ENCODE assay signal across 9 cellular contexts in genomic region chr19:12766051-12766521, GRCh38. TPM values are rescaled to one million over a fixed set of nuclear protein-coding genes. Genes with fewer than 3 reads are reported as not detected.
A peak's percentile ranks its signal among the peaks of the same experiment; 100 is the strongest.
DNase-seq lines count a peak whose midpoint lies in the region; ATAC-seq, FAIRE-seq and TF ChIP-seq lines count a peak whose summit lies in the region.
"Had no signal": no experiment of that assay in that cellular context is flagged by ENCODE, and none has a peak within 500 bp of the region (broad histone marks: within the 10 kb centered on the region; RNA-seq: fewer than 3 reads in every experiment).

No MANE protein-coding gene starts in this region.

- peaks cover 4 to 8% (median 7%) of the 10 kb centered on the region in 3 donors for H3K4me1 Mint-ChIP-seq in CD8-positive, alpha-beta memory T cell

- POLR2A ChIA-PET in CD8-positive, alpha-beta memory T cell (lab: Charles Lee): interaction anchor here (1.2 to 1.9 kb wide), 3 partner anchors 12 to 28 kb away, joined by 5 to 9 read pairs (median 5); partner anchors contain the start of gene JUNB

- H3K4me3 Mint-ChIP-seq in CD8-positive, alpha-beta memory T cell: peak overlapping the region in 2 of 7 donors; percentile 5 to 68

- H3K27ac Mint-ChIP-seq in CD8-positive, alpha-beta memory T cell: peak overlapping the region in 1 of 8 donors; percentile 50

- DNase-seq in CD8-positive, alpha-beta memory T cell: peak; percentile 61 to 84 (median 78)
- DNase-seq in SK-MEL-5 (ENCODE audit: low read depth, low spot score) (peak; percentile 82), bronchial epithelial cell (ENCODE audit: low read depth) (no peak), islet precursor cell (peak; percentile 92), medulla oblongata (ENCODE audit: extremely low spot score) (no peak), NCI-H345 treated with DMSO at 0.1 percent for 48 hours (lab: John Stamatoyannopoulos, UW; ENCODE audit: unreplicated experiment) (no peak)
- peak in 2 of 3 donors; percentile 64 to 75 for DNase-seq in stimulated activated CD4-positive, alpha-beta T cell treated with anti-CD3 and anti-CD28 coated beads, TNF-alpha, amount 100 ng/mL, for 1 hour (ENCODE audit: low read depth in 3 of 3, low spot score in 1 of 3)

- no peak for FAIRE-seq in bronchial epithelial cell (lab: Jason Lieb, UNC)

- H3K27me3 ChIP-seq in CD8-positive, alpha-beta memory T cell (ENCODE audit: insufficient read depth, low read length, poor library complexity, severe bottlenecking): no peaks in the 10 kb centered on the region
- H3K27me3 ChIP-seq in bronchial epithelial cell (ENCODE audit: control insufficient read depth, insufficient read depth, low read length): no peaks in the 10 kb centered on the region

- no peaks in the 10 kb centered on the region for H3K36me3 ChIP-seq in CD8-positive, alpha-beta memory T cell (ENCODE audit: insufficient read depth, low read length)
- H3K36me3 ChIP-seq in bronchial epithelial cell (ENCODE audit: control insufficient read depth, insufficient read depth, low read length): peaks cover 32% of the 10 kb centered on the region

- peaks cover 0 to 1% (median 0%) of the 10 kb centered on the region in 3 donors for H3K36me3 Mint-ChIP-seq in CD8-positive, alpha-beta memory T cell

- peak; percentile 69 for TF ChIP-seq CTCF in bronchial epithelial cell (IDR thresholded peaks at IDR 0.05; ENCODE audit: insufficient read depth, low read length, severe bottlenecking)

- H3K9me3 ChIP-seq in CD8-positive, alpha-beta memory T cell (ENCODE audit: low read length): no peaks in the 10 kb centered on the region

- no peak overlapping the region for H3K4me3 ChIP-seq in CD8-positive, alpha-beta memory T cell (ENCODE audit: low read length)
- H3K4me3 ChIP-seq in bronchial epithelial cell (ENCODE audit: low read depth, low read length): peak overlapping the region; percentile 29

- H3K27me3 Mint-ChIP-seq in CD8-positive, alpha-beta memory T cell: no peaks in the 10 kb centered on the region

- in situ Hi-C loops in SK-MEL-5 (cut with HindIII; ENCODE audit: low pct_unique_long_range_greater_than_20kb, low sequenced_read_pairs): no loop called here

- no peaks in the 10 kb centered on the region for H3K4me1 ChIP-seq in CD8-positive, alpha-beta memory T cell (ENCODE audit: insufficient read depth, low read length)

- CTCF ChIA-PET in CD8-positive, alpha-beta memory T cell (lab: Charles Lee): interaction anchor here (0.8 to 14.6 kb wide), 32 partner anchors 9 to 199 kb away, joined by 3 to 326 read pairs (median 6); partner anchors contain the start of genes GCDH, GET3, HOOK2 and JUNB

- no peaks in the 10 kb centered on the region for H3K9me3 Mint-ChIP-seq in CD8-positive, alpha-beta memory T cell

- peak; percentile 62 for ATAC-seq in HG02642 (IDR thresholded peaks at IDR 0.05; ENCODE audit: poor library complexity, unreplicated experiment)

- H3K27ac ChIP-seq in CD8-positive, alpha-beta memory T cell (ENCODE audit: low read depth, low read length): no peak overlapping the region

RNA-seq across cellular contexts. Expression of gene HOOK2, which starts 9.3 kb away (rescaled TPM):
- 10 to 100 TPM in 1 of 2 experiments, 1 to 10 TPM in 1; 9.8 to 11.4 TPM for total RNA-seq in CD8-positive, alpha-beta memory T cell
- 2.9 TPM for polyA plus RNA-seq in CD8-positive, alpha-beta memory T cell
- 4.9 and 5.7 TPM in 2 replicates for total RNA-seq in SK-MEL-5 (2014; rRNA removed; shearing (Covaris generic))
- 4.0 and 7.5 TPM in 2 replicates for polyA plus RNA-seq in SK-MEL-5 (2015; cell fraction: cytosol; rRNA removed)
- 41.9 and 51.4 TPM in 2 replicates for polyA plus RNA-seq in SK-MEL-5 (2015; cell fraction: nucleus; rRNA removed)
- total RNA-seq in bronchial epithelial cell: 52.5 and 58.7 TPM in 2 replicates

RNA-seq across cellular contexts. Expression of gene BEST2, which starts 14.5 kb away (rescaled TPM):
- total RNA-seq in CD8-positive, alpha-beta memory T cell: not detected
- not detected for polyA plus RNA-seq in CD8-positive, alpha-beta memory T cell
- not detected in 2 replicates for total RNA-seq in SK-MEL-5 (2014; rRNA removed; shearing (Covaris generic))
- not detected in 2 replicates for polyA plus RNA-seq in SK-MEL-5 (2015; cell fraction: cytosol; rRNA removed)
- polyA plus RNA-seq in SK-MEL-5 (2015; cell fraction: nucleus; rRNA removed): not detected in 2 replicates
- not detected in 2 replicates for total RNA-seq in bronchial epithelial cell
- total RNA-seq: T-helper 2 cell treated with Interferon-gamma antibody and Interleukin-4, amounts not matched to agents 100 ng/mL and 5 ng/mL, for 36 hours had no signal

RNA-seq across cellular contexts. Expression of gene JUNB, which starts 25.2 kb away (rescaled TPM):
- total RNA-seq in CD8-positive, alpha-beta memory T cell: 100 to 1,000 TPM; 249 to 259 TPM
- 1,529 TPM for polyA plus RNA-seq in CD8-positive, alpha-beta memory T cell
- 30.1 and 30.7 TPM in 2 replicates for total RNA-seq in SK-MEL-5 (2014; rRNA removed; shearing (Covaris generic))
- 71.2 and 80.8 TPM in 2 replicates for polyA plus RNA-seq in SK-MEL-5 (2015; cell fraction: cytosol; rRNA removed)
- polyA plus RNA-seq in SK-MEL-5 (2015; cell fraction: nucleus; rRNA removed): 21.7 and 32.6 TPM in 2 replicates
- 158 and 179 TPM in 2 replicates for total RNA-seq in bronchial epithelial cell

RNA-seq across cellular contexts. Expression of gene GET3, which starts 28.8 kb away (rescaled TPM):
- total RNA-seq in CD8-positive, alpha-beta memory T cell: 100 to 1,000 TPM in 1 of 2 experiments, 10 to 100 TPM in 1; 96.9 to 101 TPM
- polyA plus RNA-seq in CD8-positive, alpha-beta memory T cell: 72.5 TPM
- total RNA-seq in SK-MEL-5 (2014; rRNA removed; shearing (Covaris generic)): 100 and 120 TPM in 2 replicates
- polyA plus RNA-seq in SK-MEL-5 (2015; cell fraction: cytosol; rRNA removed): 138 and 153 TPM in 2 replicates
- 32.9 and 49.3 TPM in 2 replicates for polyA plus RNA-seq in SK-MEL-5 (2015; cell fraction: nucleus; rRNA removed)
- total RNA-seq in bronchial epithelial cell: 104 and 107 TPM in 2 replicates

RNA-seq across cellular contexts. Expression of gene TRIR, which starts 31.6 kb away (rescaled TPM):
- 100 to 1,000 TPM; 243 to 247 TPM for total RNA-seq in CD8-positive, alpha-beta memory T cell
- polyA plus RNA-seq in CD8-positive, alpha-beta memory T cell: 248 TPM
- total RNA-seq in SK-MEL-5 (2014; rRNA removed; shearing (Covaris generic)): 180 and 188 TPM in 2 replicates
- 188 and 219 TPM in 2 replicates for polyA plus RNA-seq in SK-MEL-5 (2015; cell fraction: cytosol; rRNA removed)
- polyA plus RNA-seq in SK-MEL-5 (2015; cell fraction: nucleus; rRNA removed): 87.8 and 112 TPM in 2 replicates
- 177 and 201 TPM in 2 replicates for total RNA-seq in bronchial epithelial cell

Comparison
In these comparisons a context has a peak if more than half of its experiments do, and no peak if none do; other contexts are left out.
1. DNase-seq: peak in CD8-positive, alpha-beta memory T cell (5 of 5), SK-MEL-5 (single experiment), islet precursor cell (single experiment) and stimulated activated CD4-positive, alpha-beta T cell treated with anti-CD3 and anti-CD28 coated beads, TNF-alpha, amount 100 ng/mL, for 1 hour (2 of 3); none in bronchial epithelial cell (single experiment), medulla oblongata (single experiment) and NCI-H345 treated with DMSO at 0.1 percent for 48 hours (single experiment).